8 cellular contexts compared by ENCODE assay signal in genomic region chr16:55701442-55702319, GRCh38. TPM values are rescaled to one million over a fixed set of nuclear protein-coding genes. Genes with fewer than 3 reads are reported as not detected.
DNase-seq lines count a peak whose midpoint lies in the region; ATAC-seq, FAIRE-seq and TF ChIP-seq lines count a peak whose summit lies in the region.

No MANE protein-coding gene starts in this region.

- intact Hi-C loops in kidney (cut with DNase I) = loop anchor here (10.0 kb wide), 1 partner anchor 157 kb away; no protein-coding TSS in a partner anchor

- TF ChIP-seq CTCF in astrocyte (IDR thresholded peaks at IDR 0.05; ENCODE audit: insufficient read depth, low read depth, low read length) (peak; percentile 29), kidney (IDR thresholded peaks at IDR 0.05; ENCODE audit: borderline replicate concordance, extremely low read depth, insufficient read depth) (peak; percentile 44)

- H3K9me3 Mint-ChIP-seq in CD4-positive, CD25-positive, alpha-beta regulatory T cell = peaks cover 0 to 2% (median 0%) of the 10 kb centered on the region in 7 donors
- no peaks in the 10 kb centered on the region for H3K9me3 Mint-ChIP-seq in astrocyte (ENCODE audit: unreplicated experiment)

- no peaks in the 10 kb centered on the region for H3K79me2 ChIP-seq in astrocyte (ENCODE audit: insufficient read depth, low read length)

- H2AFZ ChIP-seq in astrocyte (ENCODE audit: low read depth, low read length) = no peak overlapping the region

- no peak for ATAC-seq in CD4-positive, CD25-positive, alpha-beta regulatory T cell (ENCODE audit: low read depth in 2 of 2)
- ATAC-seq in GM18909 (IDR thresholded peaks at IDR 0.05; ENCODE audit: poor library complexity, unreplicated experiment) (peak; percentile 73), HG03457 (IDR thresholded peaks at IDR 0.05; ENCODE audit: unreplicated experiment) (peak; percentile 59), HG02571 (IDR thresholded peaks at IDR 0.05; ENCODE audit: unreplicated experiment) (no peak)

- H3K27me3 ChIP-seq in CD4-positive, CD25-positive, alpha-beta regulatory T cell (ENCODE audit: control insufficient read depth, insufficient read depth, low read length) = no peaks in the 10 kb centered on the region
- peaks cover 3% of the 10 kb centered on the region for H3K27me3 ChIP-seq in astrocyte (ENCODE audit: insufficient read depth, low read length)

- no peaks in the 10 kb centered on the region for H3K9me3 ChIP-seq in CD4-positive, CD25-positive, alpha-beta regulatory T cell (ENCODE audit: control insufficient read depth in 2 of 2, low read length in 2 of 2)
- H3K9me3 ChIP-seq in astrocyte (ENCODE audit: insufficient read depth, low read depth, low read length) = no peaks in the 10 kb centered on the region
- no peaks in the 10 kb centered on the region for H3K9me3 ChIP-seq in kidney (ENCODE audit: control insufficient read depth in 1 of 2, low read length in 2 of 2)

- H3K9ac ChIP-seq in astrocyte (ENCODE audit: low read length) = no peak overlapping the region
- H3K9ac ChIP-seq in kidney (ENCODE audit: low read length in 2 of 2) = no peak overlapping the region

- H3K4me2 ChIP-seq in astrocyte (ENCODE audit: low read length) = no peak overlapping the region

- H3K4me1 ChIP-seq in CD4-positive, CD25-positive, alpha-beta regulatory T cell (ENCODE audit: control insufficient read depth, insufficient read depth, low read length, poor library complexity, severe bottlenecking) = no peaks in the 10 kb centered on the region
- no peaks in the 10 kb centered on the region for H3K4me1 ChIP-seq in astrocyte (ENCODE audit: insufficient read depth, low read length)
- no peaks in the 10 kb centered on the region for H3K4me1 ChIP-seq in kidney (ENCODE audit: control insufficient read depth in 1 of 2, insufficient read depth in 1 of 2, low read depth in 1 of 2, low read length in 2 of 2)

- no peak overlapping the region for H3K4me3 ChIP-seq in CD4-positive, CD25-positive, alpha-beta regulatory T cell (ENCODE audit: low read depth, low read length)
- H3K4me3 ChIP-seq in astrocyte (ENCODE audit: insufficient read depth, low read depth, low read length) = no peak overlapping the region
- H3K4me3 ChIP-seq in kidney (ENCODE audit: low read length in 2 of 2) = no peak overlapping the region

- H3K36me3 Mint-ChIP-seq in CD4-positive, CD25-positive, alpha-beta regulatory T cell = no peaks in the 10 kb centered on the region
- H3K36me3 Mint-ChIP-seq in astrocyte (ENCODE audit: low read depth, unreplicated experiment) = no peaks in the 10 kb centered on the region

- FAIRE-seq in astrocyte (lab: Jason Lieb, UNC) (no peak), kidney (lab: Jason Lieb, UNC) (no peak)

- no peak overlapping the region for H3K27ac Mint-ChIP-seq in CD4-positive, CD25-positive, alpha-beta regulatory T cell
- H3K27ac Mint-ChIP-seq in astrocyte (ENCODE audit: unreplicated experiment) = no peak overlapping the region

- no peaks in the 10 kb centered on the region for H4K20me1 ChIP-seq in astrocyte (ENCODE audit: insufficient read depth, low read length)

- H3K4me1 Mint-ChIP-seq in CD4-positive, CD25-positive, alpha-beta regulatory T cell = no peaks in the 10 kb centered on the region
- H3K4me1 Mint-ChIP-seq in astrocyte (ENCODE audit: low read depth, unreplicated experiment) = peaks cover 5% of the 10 kb centered on the region

- H3K36me3 ChIP-seq in CD4-positive, CD25-positive, alpha-beta regulatory T cell (ENCODE audit: control insufficient read depth, insufficient read depth, low read length) = no peaks in the 10 kb centered on the region
- H3K36me3 ChIP-seq in astrocyte (ENCODE audit: insufficient read depth, low read length) (no peaks in the 10 kb centered on the region), kidney (ENCODE audit: control insufficient read depth in 1 of 2, insufficient read depth in 2 of 2, low read length in 2 of 2) (no peaks in the 10 kb centered on the region)

- peaks cover 9% of the 10 kb centered on the region for H3K27me3 Mint-ChIP-seq in CD4-positive, CD25-positive, alpha-beta regulatory T cell
- H3K27me3 Mint-ChIP-seq in astrocyte (ENCODE audit: low read depth, unreplicated experiment) = peaks cover 21% of the 10 kb centered on the region

- peak in 2 of 3 donors; percentile 6 to 30 for DNase-seq in CD4-positive, CD25-positive, alpha-beta regulatory T cell
- DNase-seq in OCI-M1 (lab: John Stamatoyannopoulos, UW) (peak; percentile 57), astrocyte (ENCODE audit: low read depth) (peak; percentile 14), kidney (peak; percentile 77)
- peak; percentile 27 for DNase-seq in stimulated activated CD4-positive, alpha-beta T cell treated with anti-CD3 and anti-CD28 coated beads, Interleukin-4, amount 100 ng/mL, for 24 hours

- no peak overlapping the region for H3K4me3 Mint-ChIP-seq in CD4-positive, CD25-positive, alpha-beta regulatory T cell
- H3K4me3 Mint-ChIP-seq in astrocyte (ENCODE audit: unreplicated experiment) = no peak overlapping the region

- H3K27ac ChIP-seq in CD4-positive, CD25-positive, alpha-beta regulatory T cell (ENCODE audit: insufficient read depth, low read length, poor library complexity, severe bottlenecking) = no peak overlapping the region
- H3K27ac ChIP-seq in astrocyte (ENCODE audit: low read depth, low read length) = no peak overlapping the region
- H3K27ac ChIP-seq in kidney (ENCODE audit: low read depth in 2 of 2, low read length in 2 of 2) = no peak overlapping the region

RNA-seq across cellular contexts. Expression of gene SLC6A2, which starts 45.9 kb away (rescaled TPM):
- not detected for total RNA-seq in CD4-positive, CD25-positive, alpha-beta regulatory T cell
- not detected for polyA plus RNA-seq in CD4-positive, CD25-positive, alpha-beta regulatory T cell
- total RNA-seq in astrocyte = not detected in 2 replicates
- total RNA-seq in kidney = 0.09 TPM
- polyA plus RNA-seq in kidney (ENCODE audit: insufficient read depth, low read depth, low replicate concordance) = 0.73 TPM

Comparison
In these comparisons a context has a peak if more than half of its experiments do, and no peak if none do; other contexts are left out.
1. ATAC-seq: peak in GM18909 (single experiment) and HG03457 (single experiment); none in CD4-positive, CD25-positive, alpha-beta regulatory T cell (0 of 2) and HG02571 (single experiment).
2. DNase-seq: peak in every context shown above with its lines; median percentile 77 in kidney; 57 in OCI-M1; 27 in stimulated activated CD4-positive, alpha-beta T cell treated with anti-CD3 and anti-CD28 coated beads, Interleukin-4, amount 100 ng/mL, for 24 hours; 18 in CD4-positive, CD25-positive, alpha-beta regulatory T cell; 14 in astrocyte.